ENCODE assay signal across 8 cellular contexts in genomic region chr19:55657004-55657747, GRCh38. TPM values are rescaled to one million over a fixed set of nuclear protein-coding genes. Genes with fewer than 3 reads are reported as not detected.
A peak's percentile ranks its signal among the peaks of the same experiment; 100 is the strongest.
DNase-seq lines count a peak whose midpoint lies in the region; ATAC-seq and TF ChIP-seq lines count a peak whose summit lies in the region.

No MANE protein-coding gene starts in this region.

- no TSS peak for BruUV-seq in OCI-LY7 (replicated peaks; lab: Mats Ljungman, UMichigan)

- intact Hi-C loops in OCI-LY7 (cut with micrococcal nuclease; ENCODE audit: unreplicated experiment), result no loop called here

- H3K27ac Mint-ChIP-seq in osteocyte (ENCODE audit: unreplicated experiment), result no peak overlapping the region

- POLR2A ChIA-PET in OCI-LY7 (lab: Charles Lee), result interaction anchor here (0.8 to 1.2 kb wide), 2 partner anchors 11 to 20 kb away, joined by 3 to 6 read pairs; no protein-coding TSS in a partner anchor

- no peaks in the 10 kb centered on the region for H3K9me3 ChIP-seq in OCI-LY7 (ENCODE audit: low read length)
- no peaks in the 10 kb centered on the region for H3K9me3 ChIP-seq in effector memory CD4-positive, alpha-beta T cell (ENCODE audit: control insufficient read depth, low read length)

- H3K27me3 Mint-ChIP-seq in osteocyte (ENCODE audit: unreplicated experiment), result no peaks in the 10 kb centered on the region

- H3K4me2 ChIP-seq in OCI-LY7 (ENCODE audit: low read length), result peak overlapping the region; percentile 96

- H4K20me1 ChIP-seq in OCI-LY7 (ENCODE audit: insufficient read depth, low read length), result peaks cover 38% of the 10 kb centered on the region

- TF ChIP-seq CTCF in GM12864 (IDR thresholded peaks at IDR 0.05; ENCODE audit: low read depth, low read length, missing control alignments), result no peak
- TF ChIP-seq CTCF in OCI-LY7 (conservative IDR thresholded peaks at IDR 0.05; ENCODE audit: low read length), result no peak
- TF ChIP-seq CTCF in osteocyte (IDR thresholded peaks at IDR 0.05), result no peak

- ATAC-seq in HG02885 (IDR thresholded peaks at IDR 0.05; ENCODE audit: poor library complexity, unreplicated experiment), result no peak
- ATAC-seq in GM19324 (IDR thresholded peaks at IDR 0.05; ENCODE audit: low FRiP score, unreplicated experiment), result no peak

- H3K4me3 ChIP-seq in GM12864 (ENCODE audit: low read depth, low read length) (peak overlapping the region; percentile 89), OCI-LY7 (ENCODE audit: low read depth, low read length, poor library complexity, severe bottlenecking) (peak overlapping the region; percentile 87)
- peak overlapping the region; percentile 64 for H3K4me3 ChIP-seq in effector memory CD4-positive, alpha-beta T cell (ENCODE audit: insufficient read depth, low read depth, low read length, poor library complexity, severe bottlenecking)

- peaks cover 76% of the 10 kb centered on the region for H3K36me3 ChIP-seq in OCI-LY7 (ENCODE audit: insufficient read depth, low read length)
- H3K36me3 ChIP-seq in effector memory CD4-positive, alpha-beta T cell (ENCODE audit: control insufficient read depth, insufficient read depth, low read length), result peaks cover 38% of the 10 kb centered on the region

- peaks cover 70% of the 10 kb centered on the region for H3K79me2 ChIP-seq in OCI-LY7 (ENCODE audit: insufficient read depth, low read depth, low read length)

- peak overlapping the region; percentile 90 for H3K27ac ChIP-seq in OCI-LY7 (ENCODE audit: low read depth, low read length, poor library complexity, severe bottlenecking)
- peak overlapping the region; percentile 99 for H3K27ac ChIP-seq in effector memory CD4-positive, alpha-beta T cell (ENCODE audit: insufficient read depth, low read length, poor library complexity, severe bottlenecking)

- peak overlapping the region; percentile 58 for H3K4me3 Mint-ChIP-seq in osteocyte (ENCODE audit: unreplicated experiment)

- no peaks in the 10 kb centered on the region for H3K27me3 ChIP-seq in effector memory CD4-positive, alpha-beta T cell (replicated peaks; ENCODE audit: control insufficient read depth, insufficient read depth, low read length, poor library complexity, severe bottlenecking)

- peaks cover 7% of the 10 kb centered on the region for H3K36me3 Mint-ChIP-seq in osteocyte (ENCODE audit: unreplicated experiment)

- peaks cover 34% of the 10 kb centered on the region for H3K4me1 Mint-ChIP-seq in osteocyte (ENCODE audit: unreplicated experiment)

- CTCF ChIA-PET in OCI-LY7 (lab: Charles Lee; ENCODE audit: unreplicated experiment), result no interaction called here

- no peaks in the 10 kb centered on the region for H3K9me2 ChIP-seq in OCI-LY7 (ENCODE audit: insufficient read depth, low read length)

- DNase-seq in GM12864 (ENCODE audit: low read depth) (no peak), OCI-LY7 (ENCODE audit: low spot score) (no peak), osteocyte (ENCODE audit: extremely low spot score, unreplicated experiment) (no peak), NCI-H510A (lab: John Stamatoyannopoulos, UW) (no peak), cortex of kidney (lab: John Stamatoyannopoulos, UW) (no peak)
- no peak for DNase-seq in effector memory CD4-positive, alpha-beta T cell

- H3K4me1 ChIP-seq in OCI-LY7 (ENCODE audit: insufficient read depth, low read length, poor library complexity, severe bottlenecking), result peaks cover 30% of the 10 kb centered on the region
- peaks cover 44% of the 10 kb centered on the region for H3K4me1 ChIP-seq in effector memory CD4-positive, alpha-beta T cell (ENCODE audit: control insufficient read depth, insufficient read depth, low read length, poor library complexity, severe bottlenecking)

- no peak overlapping the region for H2AFZ ChIP-seq in OCI-LY7 (ENCODE audit: low read length)

- no peaks in the 10 kb centered on the region for H3K9me3 Mint-ChIP-seq in osteocyte (ENCODE audit: unreplicated experiment)

RNA-seq across cellular contexts. Expression of gene U2AF2, which starts 2.3 kb away (rescaled TPM):
- 193 and 211 TPM in 2 replicates for total RNA-seq in OCI-LY7 (2014; rRNA removed; shearing (Covaris generic))
- total RNA-seq in OCI-LY7 (2022) (233 and 264 TPM in 2 replicates), osteocyte (174 and 189 TPM in 2 replicates)

RNA-seq across cellular contexts. Expression of gene CCDC106, which starts 9.2 kb away (rescaled TPM):
- total RNA-seq in OCI-LY7 (2014; rRNA removed; shearing (Covaris generic)), result 29.4 and 30.1 TPM in 2 replicates
- total RNA-seq in OCI-LY7 (2022) (29.0 and 30.9 TPM in 2 replicates), osteocyte (25.9 and 28.1 TPM in 2 replicates)

RNA-seq across cellular contexts. Expression of gene ZNF581, which starts 13.7 kb away (rescaled TPM):
- 26.6 and 44.5 TPM in 2 replicates for total RNA-seq in OCI-LY7 (2014; rRNA removed; shearing (Covaris generic))
- 39.7 and 41.8 TPM in 2 replicates for total RNA-seq in OCI-LY7 (2022)
- total RNA-seq in osteocyte, result 29.6 and 33.8 TPM in 2 replicates

RNA-seq across cellular contexts. Expression of gene ZNF580, which starts 16.4 kb away (rescaled TPM):
- total RNA-seq in OCI-LY7 (2014; rRNA removed; shearing (Covaris generic)), result 17.6 and 24.4 TPM in 2 replicates
- total RNA-seq in OCI-LY7 (2022), result 50.0 and 52.1 TPM in 2 replicates
- total RNA-seq in osteocyte, result 62.3 and 79.8 TPM in 2 replicates

RNA-seq across cellular contexts. Expression of gene EPN1, which starts 17.9 kb away (rescaled TPM):
- 40.5 and 46.3 TPM in 2 replicates for total RNA-seq in OCI-LY7 (2014; rRNA removed; shearing (Covaris generic))
- total RNA-seq in OCI-LY7 (2022), result 120 and 121 TPM in 2 replicates
- total RNA-seq in osteocyte, result 142 and 148 TPM in 2 replicates
